22 cellular contexts compared by ENCODE assay signal in the genomic region with DNA sequence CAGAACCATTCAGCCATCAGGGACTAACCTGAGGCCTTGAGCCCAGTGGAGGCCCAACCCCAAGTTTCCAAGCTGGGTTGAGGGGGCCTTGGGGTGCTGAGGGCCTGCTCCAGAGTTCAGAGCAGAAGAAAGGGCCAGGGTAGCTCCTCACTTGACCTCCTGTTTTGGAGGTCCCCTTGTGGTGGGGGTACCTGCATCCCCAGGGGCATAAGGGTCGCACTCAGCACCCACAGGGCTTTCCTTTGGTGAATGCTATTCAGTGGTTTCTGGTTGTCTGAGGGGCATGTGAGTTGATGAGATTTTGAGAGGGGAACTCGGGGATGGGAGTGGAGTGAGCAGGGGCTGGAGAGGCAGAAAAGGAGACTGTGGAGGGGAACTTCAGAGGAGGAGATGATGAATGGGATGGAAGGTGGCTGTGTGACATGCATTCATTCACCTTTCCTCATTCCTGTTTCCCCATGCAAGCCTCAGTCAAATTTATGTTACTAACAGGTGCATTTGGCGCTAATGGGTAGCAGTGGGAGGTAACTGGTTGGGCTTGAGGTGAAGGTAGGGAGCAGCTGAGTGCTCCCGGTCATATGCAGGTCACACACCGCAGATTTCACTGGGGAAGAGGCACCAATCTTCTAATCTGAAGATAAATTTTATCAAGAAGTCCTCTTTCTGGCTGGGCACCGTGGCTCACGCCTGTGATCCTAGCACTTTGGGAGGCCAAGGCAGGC. TPM values are rescaled to one million over a fixed set of nuclear protein-coding genes. Genes with fewer than 3 reads are reported as not detected.
A peak's percentile ranks its signal among the peaks of the same experiment; 100 is the strongest.
DNase-seq lines count a peak whose midpoint lies in the region; ATAC-seq, FAIRE-seq and TF ChIP-seq lines count a peak whose summit lies in the region.
"Had no signal": no experiment of that assay in that cellular context is flagged by ENCODE, and none has a peak within 500 bp of the region (broad histone marks: within the 10 kb centered on the region; RNA-seq: fewer than 3 reads in every experiment).

No MANE protein-coding gene starts in this region.

- no peak for FAIRE-seq in astrocyte (lab: Jason Lieb, UNC)
- FAIRE-seq: A204.1, D721Med, G401.6, GM12891, HepG2, HTR-8/SVneo had no signal

- H3K9me2 ChIP-seq in Karpas-422 (replicated peaks; ENCODE audit: insufficient read depth, low read length), result no peaks in the 10 kb centered on the region

- H3K79me2 ChIP-seq in Karpas-422 (ENCODE audit: low read length), result peaks cover 4% of the 10 kb centered on the region; the same call in 1 of the 2 replicates
- H3K79me2 ChIP-seq in astrocyte (ENCODE audit: insufficient read depth, low read length), result no peaks in the 10 kb centered on the region

- no peaks in the 10 kb centered on the region for H3K27me3 Mint-ChIP-seq in astrocyte (ENCODE audit: low read depth, unreplicated experiment)
- no peaks in the 10 kb centered on the region for H3K27me3 Mint-ChIP-seq in naive B cell
- H3K27me3 Mint-ChIP-seq in endothelial cell (ENCODE audit: unreplicated experiment), result no peaks in the 10 kb centered on the region

- H3K4me3 Mint-ChIP-seq in astrocyte (ENCODE audit: unreplicated experiment) (no peak overlapping the region), naive B cell (peak overlapping the region in 7 of 8 donors; percentile 4 to 66 (median 29)), endothelial cell (ENCODE audit: unreplicated experiment) (no peak overlapping the region)
- H3K4me3 Mint-ChIP-seq: CD4-positive, alpha-beta T cell; HFFc6 had no signal

- H3K4me2 ChIP-seq in Karpas-422 (ENCODE audit: low read depth, low read length, poor library complexity, severe bottlenecking) (no peak overlapping the region), astrocyte (ENCODE audit: low read length) (no peak overlapping the region)

- H3K9me3 ChIP-seq in Karpas-422 (ENCODE audit: low read length) (no peaks in the 10 kb centered on the region), astrocyte (ENCODE audit: insufficient read depth, low read depth, low read length) (no peaks in the 10 kb centered on the region)
- H3K9me3 ChIP-seq: Caco-2 had no signal

- H2AFZ ChIP-seq in Karpas-422 (ENCODE audit: low read length) (no peak overlapping the region), astrocyte (ENCODE audit: low read depth, low read length) (no peak overlapping the region)

- H3K9me3 Mint-ChIP-seq in astrocyte (ENCODE audit: unreplicated experiment) (peaks cover 10% of the 10 kb centered on the region), naive B cell (peaks cover 0 to 5% (median 2%) of the 10 kb centered on the region in 7 donors), endothelial cell (ENCODE audit: unreplicated experiment) (no peaks in the 10 kb centered on the region)
- H3K9me3 Mint-ChIP-seq: CD4-positive, alpha-beta T cell; HFFc6 had no signal

- no peak overlapping the region for H3K4me3 ChIP-seq in Karpas-422 (ENCODE audit: low read length)
- no peak overlapping the region for H3K4me3 ChIP-seq in astrocyte (ENCODE audit: insufficient read depth, low read depth, low read length)

- no peak overlapping the region for H3K9ac ChIP-seq in Karpas-422 (ENCODE audit: low read length)
- H3K9ac ChIP-seq in astrocyte (ENCODE audit: low read length), result no peak overlapping the region

- no peak for ATAC-seq in naive B cell (ENCODE audit: low read depth in 2 of 2)
- no peak for ATAC-seq in esophagus mucosa
- ATAC-seq in left colon, result no peak
- ATAC-seq: HCT116 had no signal

- H3K27me3 ChIP-seq in Karpas-422 (ENCODE audit: low read length) (no peaks in the 10 kb centered on the region), astrocyte (ENCODE audit: insufficient read depth, low read length) (no peaks in the 10 kb centered on the region)

- intact Hi-C loops in left colon (cut with DNase I, micrococcal nuclease), result no loop called here

- H3K27ac Mint-ChIP-seq in astrocyte (ENCODE audit: unreplicated experiment) (peak overlapping the region; percentile 1), naive B cell (peak overlapping the region; percentile 12 to 94 (median 86)), endothelial cell (ENCODE audit: unreplicated experiment) (no peak overlapping the region)
- H3K27ac Mint-ChIP-seq: CD4-positive, alpha-beta T cell; HFFc6 had no signal

- H3K4me1 Mint-ChIP-seq in astrocyte (ENCODE audit: low read depth, unreplicated experiment) (peaks cover 5% of the 10 kb centered on the region), naive B cell (peaks cover 56 to 94% (median 86%) of the 10 kb centered on the region in 3 donors), endothelial cell (ENCODE audit: unreplicated experiment) (peaks cover 13% of the 10 kb centered on the region)

- DNase-seq in Karpas-422 (no peak), astrocyte (ENCODE audit: low read depth) (no peak), naive B cell (no peak), endothelial cell (ENCODE audit: low spot score) (no peak), left colon (no peak), GM19238 (ENCODE audit: insufficient read length, low spot score) (no peak)
- DNase-seq: ACHN; Caco-2; CD4-positive, alpha-beta T cell; GOT3; H7; HFFc6 had no signal

- H4K20me1 ChIP-seq in Karpas-422 (ENCODE audit: insufficient read depth, low read depth, low read length) (no peaks in the 10 kb centered on the region), astrocyte (ENCODE audit: insufficient read depth, low read length) (no peaks in the 10 kb centered on the region)

- H3K27ac ChIP-seq in Karpas-422 (ENCODE audit: low read length) (peak overlapping the region; percentile 52; the same call in 1 of the 2 replicates), astrocyte (ENCODE audit: low read depth, low read length) (no peak overlapping the region)
- H3K27ac ChIP-seq: C4-2B had no signal

- peaks cover 34% of the 10 kb centered on the region for H3K4me1 ChIP-seq in Karpas-422 (ENCODE audit: low read length)
- peaks cover 2% of the 10 kb centered on the region for H3K4me1 ChIP-seq in astrocyte (ENCODE audit: insufficient read depth, low read length)
- H3K4me1 ChIP-seq: Caco-2 had no signal

- no peaks in the 10 kb centered on the region; the same call in 1 of the 2 replicates for H3K36me3 ChIP-seq in Karpas-422 (ENCODE audit: insufficient read depth, low read length)
- no peaks in the 10 kb centered on the region for H3K36me3 ChIP-seq in astrocyte (ENCODE audit: insufficient read depth, low read length)

- TF ChIP-seq CTCF in astrocyte (IDR thresholded peaks at IDR 0.05; ENCODE audit: insufficient read depth, low read depth, low read length) (no peak), endothelial cell (IDR thresholded peaks at IDR 0.05; ENCODE audit: unreplicated experiment) (no peak)

- no peaks in the 10 kb centered on the region for H3K36me3 Mint-ChIP-seq in astrocyte (ENCODE audit: low read depth, unreplicated experiment)
- peaks cover 10 to 14% of the 10 kb centered on the region in 2 donors for H3K36me3 Mint-ChIP-seq in naive B cell
- H3K36me3 Mint-ChIP-seq in endothelial cell (ENCODE audit: low read depth, unreplicated experiment), result no peaks in the 10 kb centered on the region

RNA-seq across cellular contexts. Expression of a gene that starts 50.4 kb away (rescaled TPM):
- total RNA-seq in Karpas-422 (2014; rRNA removed; shearing (Covaris generic); ENCODE audit: low replicate concordance), result 0.18 and 0.26 TPM in 2 replicates
- not detected in 2 replicates for total RNA-seq in astrocyte
- under 1 TPM; 0.14 to 0.67 (median 0.17) TPM for polyA plus RNA-seq in naive B cell (ENCODE audit: low read depth in 6 of 6)
- total RNA-seq in esophagus mucosa, result 0.12 TPM
- not detected for total RNA-seq in endothelial cell (ENCODE audit: unreplicated experiment)
- total RNA-seq in left colon, result not detected
- total RNA-seq: Caco-2; CD4-positive, alpha-beta T cell; H7; HepG2 had no signal
- polyA plus RNA-seq: BJ, HepG2 had no signal

Comparison
In these comparisons a context has a peak if more than half of its experiments do, and no peak if none do; other contexts are left out.
1. H3K4me3 Mint-ChIP-seq: peak in naive B cell (7 of 8); none in astrocyte (single experiment) and endothelial cell (single experiment).